In the genomic region with DNA sequence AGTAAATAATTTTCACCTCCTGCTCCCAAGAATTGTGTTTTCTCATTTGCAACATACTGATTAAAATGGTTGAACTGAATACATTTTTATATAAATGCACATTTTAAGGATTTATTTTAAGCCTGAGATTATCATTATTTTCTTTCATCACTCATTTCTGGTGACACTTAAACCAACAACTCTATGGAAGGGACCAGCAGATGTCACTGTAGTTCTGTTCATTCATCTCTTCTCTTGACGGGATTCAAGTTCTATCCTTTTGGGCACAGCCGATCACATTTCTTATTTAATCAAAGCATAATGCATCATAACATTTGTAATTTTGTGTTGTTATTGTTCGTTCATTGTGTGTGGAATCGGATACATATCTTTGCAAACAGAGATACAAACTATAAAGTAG, we compare ENCODE assay signal across 8 cellular contexts.
DNase-seq lines count a peak whose midpoint lies in the region; ATAC-seq and TF ChIP-seq lines count a peak whose summit lies in the region.

No MANE protein-coding gene starts in this region.

- TF ChIP-seq CTCF in RWPE1 (conservative IDR thresholded peaks at IDR 0.05; ENCODE audit: low read depth) = 0 out of 2 replicates have a peak, but pooled peaks have one; percentile 7
- peak; percentile 58 for TF ChIP-seq CTCF in retinal pigment epithelial cell (conservative IDR thresholded peaks at IDR 0.05; ENCODE audit: low read depth, low read length)

- no peak overlapping the region for H3K4me3 ChIP-seq in retinal pigment epithelial cell (ENCODE audit: low read length)

- no peak for ATAC-seq in HG03280 (IDR thresholded peaks at IDR 0.05; ENCODE audit: unreplicated experiment)
- ATAC-seq in HG02840 (IDR thresholded peaks at IDR 0.05; ENCODE audit: low FRiP score, unreplicated experiment) = no peak

- no peak overlapping the region for H3K27ac ChIP-seq in RWPE1

- POLR2A ChIA-PET in RWPE1 (lab: Yijun Ruan, JAX; ENCODE audit: low non-redundant PET) = no interaction called here

- DNase-seq in SKM-1 treated with dmso at 0.1 percent for 144 hours (lab: John Stamatoyannopoulos, UW; ENCODE audit: unreplicated experiment) = peak; percentile 1
- DNase-seq in SKM-1 (lab: John Stamatoyannopoulos, UW; ENCODE audit: unreplicated experiment) = no peak
- DNase-seq in RWPE1 (ENCODE audit: low spot score) = no peak
- DNase-seq in foreskin melanocyte = peak; percentile 34
- DNase-seq in retinal pigment epithelial cell (ENCODE audit: low read depth) = peak; percentile 22
- no peak for DNase-seq in NCI-H146 (lab: John Stamatoyannopoulos, UW)

- CTCF ChIA-PET in RWPE1 (lab: Yijun Ruan, JAX) = no interaction called here

Comparison
In these comparisons a context has a peak if more than half of its experiments do, and no peak if none do; other contexts are left out.
1. DNase-seq: peak in SKM-1 treated with dmso at 0.1 percent for 144 hours (single experiment), foreskin melanocyte (single experiment) and retinal pigment epithelial cell (single experiment); none in SKM-1 (single experiment), RWPE1 (single experiment) and NCI-H146 (single experiment).